11 cellular contexts compared by ENCODE assay signal in the genomic region with DNA sequence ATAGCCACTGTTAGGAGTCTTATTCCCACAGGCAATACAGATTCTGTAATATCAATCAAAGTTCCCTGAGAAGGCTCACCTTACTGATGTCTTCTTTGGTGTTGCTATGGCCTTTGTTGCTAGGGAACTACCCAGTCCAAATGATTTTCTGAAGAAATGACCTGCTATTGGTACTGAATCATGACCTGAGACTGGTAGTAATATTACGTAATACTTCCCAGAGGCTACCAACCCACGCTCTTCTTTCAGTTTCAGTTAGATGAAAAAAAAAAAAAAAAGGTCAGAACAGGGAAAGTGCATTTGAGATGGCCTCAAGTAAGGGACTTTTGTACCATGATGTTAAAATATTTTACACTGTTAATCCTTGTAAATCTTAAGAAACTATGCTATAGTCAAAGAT.
DNase-seq lines count a peak whose midpoint lies in the region; ATAC-seq lines count a peak whose summit lies in the region.
"Had no signal": no experiment of that assay in that cellular context is flagged by ENCODE, and none has a peak within 500 bp of the region (broad histone marks: within the 10 kb centered on the region; RNA-seq: fewer than 3 reads in every experiment).

No MANE protein-coding gene starts in this region.

- H3K27ac ChIP-seq in naive thymus-derived CD4-positive, alpha-beta T cell (ENCODE audit: low read depth, low read length), result no peak overlapping the region
- H3K27ac ChIP-seq in aorta (ENCODE audit: low read depth in 1 of 2, low read length in 2 of 2), result no peak overlapping the region
- H3K27ac ChIP-seq: SJSA1 had no signal

- H3K36me3 Mint-ChIP-seq in activated CD4-positive, alpha-beta T cell treated with anti-CD3 and anti-CD28 coated beads for 36 hours (ENCODE audit: low read depth), result no peaks in the 10 kb centered on the region
- no peaks in the 10 kb centered on the region for H3K36me3 Mint-ChIP-seq in naive thymus-derived CD4-positive, alpha-beta T cell

- no peaks in the 10 kb centered on the region for H3K27me3 ChIP-seq in naive thymus-derived CD4-positive, alpha-beta T cell (ENCODE audit: control insufficient read depth in 2 of 2, insufficient read depth in 2 of 2, low read length in 2 of 2)
- no peaks in the 10 kb centered on the region for H3K27me3 ChIP-seq in aorta (ENCODE audit: control insufficient read depth in 1 of 2, insufficient read depth in 2 of 2, low read length in 1 of 2)
- H3K27me3 ChIP-seq: SJSA1 had no signal

- no peak overlapping the region for H3K27ac Mint-ChIP-seq in activated CD4-positive, alpha-beta T cell treated with anti-CD3 and anti-CD28 coated beads for 36 hours
- H3K27ac Mint-ChIP-seq in naive thymus-derived CD4-positive, alpha-beta T cell, result no peak overlapping the region

- CTCF ChIA-PET in activated CD4-positive, alpha-beta T cell treated with anti-CD3 and anti-CD28 coated beads for 36 hours (lab: Charles Lee), result no interaction called here
- CTCF ChIA-PET in naive thymus-derived CD4-positive, alpha-beta T cell (lab: Charles Lee), result no interaction called here

- no peak overlapping the region for H3K4me3 Mint-ChIP-seq in activated CD4-positive, alpha-beta T cell treated with anti-CD3 and anti-CD28 coated beads for 36 hours
- H3K4me3 Mint-ChIP-seq in naive thymus-derived CD4-positive, alpha-beta T cell, result no peak overlapping the region

- H3K36me3 ChIP-seq in naive thymus-derived CD4-positive, alpha-beta T cell (ENCODE audit: control insufficient read depth in 2 of 3, insufficient read depth in 3 of 3, low read length in 3 of 3), result no peaks in the 10 kb centered on the region
- H3K36me3 ChIP-seq in aorta (ENCODE audit: control insufficient read depth in 1 of 2, insufficient read depth in 2 of 2, low read length in 1 of 2), result no peaks in the 10 kb centered on the region
- H3K36me3 ChIP-seq: SJSA1 had no signal

- intact Hi-C loops in activated CD4-positive, alpha-beta T cell treated with anti-CD3 and anti-CD28 coated beads for 36 hours (cut with DNase I, micrococcal nuclease), result no loop called here
- intact Hi-C loops in naive thymus-derived CD4-positive, alpha-beta T cell (cut with micrococcal nuclease), result no loop called here
- intact Hi-C loops in aorta (cut with DNase I), result no loop called here

- 81 to 84% methylated on average over 2 of the region's 2 CpGs for WGBS in aorta, 2 donors

- H3K9me3 Mint-ChIP-seq in activated CD4-positive, alpha-beta T cell treated with anti-CD3 and anti-CD28 coated beads for 36 hours (ENCODE audit: low read depth), result no peaks in the 10 kb centered on the region
- H3K9me3 Mint-ChIP-seq in naive thymus-derived CD4-positive, alpha-beta T cell, result peaks cover 0 to 5% (median 0%) of the 10 kb centered on the region in 11 donors

- no peak overlapping the region for H3K4me3 ChIP-seq in naive thymus-derived CD4-positive, alpha-beta T cell (ENCODE audit: low read length)
- no peak overlapping the region for H3K4me3 ChIP-seq in aorta (ENCODE audit: low read length in 2 of 2)
- H3K4me3 ChIP-seq: SJSA1 had no signal

- H3K9me3 ChIP-seq in naive thymus-derived CD4-positive, alpha-beta T cell (ENCODE audit: control insufficient read depth in 2 of 3, low read length in 3 of 3), result no peaks in the 10 kb centered on the region
- H3K9me3 ChIP-seq in aorta (ENCODE audit: control insufficient read depth, low read length), result no peaks in the 10 kb centered on the region
- H3K9me3 ChIP-seq: SJSA1 had no signal

- POLR2A ChIA-PET in activated CD4-positive, alpha-beta T cell treated with anti-CD3 and anti-CD28 coated beads for 36 hours (lab: Charles Lee), result no interaction called here
- POLR2A ChIA-PET in naive thymus-derived CD4-positive, alpha-beta T cell (lab: Charles Lee), result no interaction called here

- no peak for DNase-seq in activated CD4-positive, alpha-beta T cell treated with anti-CD3 and anti-CD28 coated beads for 36 hours
- DNase-seq in activated CD4-positive, alpha-beta T cell treated with anti-CD3 and anti-CD28 coated beads for 1 hour, result no peak
- DNase-seq in SKM-1 treated with dmso at 0.1 percent for 144 hours (lab: John Stamatoyannopoulos, UW; ENCODE audit: unreplicated experiment), result peak; percentile 27
- DNase-seq in naive thymus-derived CD4-positive, alpha-beta T cell, result no peak
- no peak for DNase-seq in NCI-H2107 (lab: John Stamatoyannopoulos, UW)
- DNase-seq in aorta, result no peak
- DNase-seq: H7, NCI-H1105 treated with DMSO at 0.1 percent for 48 hours had no signal

- H3K4me1 ChIP-seq in naive thymus-derived CD4-positive, alpha-beta T cell (ENCODE audit: control insufficient read depth in 2 of 2, insufficient read depth in 2 of 2, low read length in 2 of 2), result no peaks in the 10 kb centered on the region
- H3K4me1 ChIP-seq in aorta (ENCODE audit: control insufficient read depth in 1 of 2, insufficient read depth in 2 of 2, low read length in 2 of 2), result no peaks in the 10 kb centered on the region
- H3K4me1 ChIP-seq: SJSA1 had no signal

- peak; percentile 19 for ATAC-seq in activated CD4-positive, alpha-beta T cell treated with anti-CD3 and anti-CD28 coated beads for 36 hours
- peak; percentile 81 for ATAC-seq in HG03066 (IDR thresholded peaks at IDR 0.05; ENCODE audit: low read depth, unreplicated experiment)
- ATAC-seq in naive thymus-derived CD4-positive, alpha-beta T cell, result peak; percentile 52
- ATAC-seq in HG02763 (IDR thresholded peaks at IDR 0.05; ENCODE audit: unreplicated experiment), result no peak
- ATAC-seq in aorta (ENCODE audit: low FRiP score), result no peak

- H3K4me1 Mint-ChIP-seq in activated CD4-positive, alpha-beta T cell treated with anti-CD3 and anti-CD28 coated beads for 36 hours, result no peaks in the 10 kb centered on the region
- no peaks in the 10 kb centered on the region for H3K4me1 Mint-ChIP-seq in naive thymus-derived CD4-positive, alpha-beta T cell

- H3K27me3 Mint-ChIP-seq in activated CD4-positive, alpha-beta T cell treated with anti-CD3 and anti-CD28 coated beads for 36 hours, result no peaks in the 10 kb centered on the region
- no peaks in the 10 kb centered on the region for H3K27me3 Mint-ChIP-seq in naive thymus-derived CD4-positive, alpha-beta T cell

Comparison
In these comparisons a context has a peak if more than half of its experiments do, and no peak if none do; other contexts are left out.
1. ATAC-seq: peak in activated CD4-positive, alpha-beta T cell treated with anti-CD3 and anti-CD28 coated beads for 36 hours (single experiment), HG03066 (single experiment) and naive thymus-derived CD4-positive, alpha-beta T cell (single experiment); none in HG02763 (single experiment) and aorta (single experiment).